21 cellular contexts compared by ENCODE assay signal in genomic region chr1:1110561-1110971, GRCh38. TPM values are rescaled to one million over a fixed set of nuclear protein-coding genes. Genes with fewer than 3 reads are reported as not detected.
DNase-seq lines count a peak whose midpoint lies in the region; ATAC-seq, FAIRE-seq and TF ChIP-seq lines count a peak whose summit lies in the region.
"Had no signal": no experiment of that assay in that cellular context is flagged by ENCODE, and none has a peak within 500 bp of the region (broad histone marks: within the 10 kb centered on the region; RNA-seq: fewer than 3 reads in every experiment).

No MANE protein-coding gene starts in this region.

- no peak overlapping the region for H3K27ac ChIP-seq in RWPE2 (ENCODE audit: poor library complexity, severe bottlenecking)
- no peak overlapping the region for H3K27ac ChIP-seq in kidney (ENCODE audit: low read depth in 2 of 2, low read length in 2 of 2)
- no peak overlapping the region for H3K27ac ChIP-seq in sigmoid colon
- H3K27ac ChIP-seq: C4-2B, SJCRH30 had no signal

- H3K36me3 ChIP-seq in RWPE2 (ENCODE audit: low read depth) (peaks cover 13% of the 10 kb centered on the region), kidney (ENCODE audit: control insufficient read depth in 1 of 2, insufficient read depth in 2 of 2, low read length in 2 of 2) (no peaks in the 10 kb centered on the region), sigmoid colon (peaks cover 0 to 14% (median 0%) of the 10 kb centered on the region in 4 donors)

- no peak for ATAC-seq in RWPE2 (ENCODE audit: low read depth)

- H3K9me3 ChIP-seq in RWPE2 (ENCODE audit: severe bottlenecking) (no peaks in the 10 kb centered on the region), kidney (ENCODE audit: control insufficient read depth in 1 of 2, low read length in 2 of 2) (peaks cover 0 to 6% of the 10 kb centered on the region in 2 donors), sigmoid colon (peaks cover 0 to 3% (median 1%) of the 10 kb centered on the region in 4 donors)

- H3K4me3 ChIP-seq in RWPE2 (ENCODE audit: severe bottlenecking) = no peak overlapping the region
- no peak overlapping the region for H3K4me3 ChIP-seq in kidney (ENCODE audit: low read length in 2 of 2)
- no peak overlapping the region for H3K4me3 ChIP-seq in sigmoid colon
- H3K4me3 ChIP-seq: SJCRH30 had no signal

- DNase-seq in activated effector memory CD4-positive, alpha-beta T cell treated with anti-CD3 and anti-CD28 coated beads, Interleukin-2, amount 50 U/mL, for 16 hours = peak; percentile 47
- no peak for DNase-seq in activated effector memory CD4-positive, alpha-beta T cell treated with Interleukin-2 at 50 U/mL for 16 hours
- DNase-seq in RWPE2 (ENCODE audit: low spot score) (peak; percentile 47), kidney (peak; percentile 66), sigmoid colon (peak; percentile 54), Ammon's horn (ENCODE audit: low spot score) (no peak), SKM-1 (lab: John Stamatoyannopoulos, UW; ENCODE audit: unreplicated experiment) (no peak)
- no peak for DNase-seq in stimulated activated CD4-positive, alpha-beta T cell treated with anti-CD3 and anti-CD28 coated beads, Interleukin-12 subunit alpha, Interleukin-12 subunit beta, amount 100 ng/mL, for 4 hours
- DNase-seq: 8988T; DMS 273 treated with DMSO at 0.1 percent for 48 hours; HFFc6; KG1; NCI-H1417 treated with DMSO at 0.1 percent for 48 hours; NCI-H1930; NCI-H69; NK-92 treated with Interleukin-12 subunit alpha and Interleukin-12 subunit beta, amount 100 ng/mL, for 24 hours; SJCRH30 had no signal

- no peak overlapping the region for H3K9ac ChIP-seq in kidney (ENCODE audit: low read length in 2 of 2)

- TF ChIP-seq CTCF in RWPE2 (IDR thresholded peaks at IDR 0.05; ENCODE audit: poor library complexity, severe bottlenecking) (no peak), kidney (IDR thresholded peaks at IDR 0.05; ENCODE audit: borderline replicate concordance, extremely low read depth, insufficient read depth) (no peak), sigmoid colon (IDR thresholded peaks at IDR 0.05) (no peak)

- no peak for TF ChIP-seq EP300 in sigmoid colon (IDR thresholded peaks at IDR 0.05)

- H3K4me1 ChIP-seq in RWPE2 (ENCODE audit: insufficient read depth, poor library complexity, severe bottlenecking) (no peaks in the 10 kb centered on the region), kidney (ENCODE audit: control insufficient read depth in 1 of 2, insufficient read depth in 1 of 2, low read depth in 1 of 2, low read length in 2 of 2) (no peaks in the 10 kb centered on the region), sigmoid colon (peaks cover 0 to 11% (median 10%) of the 10 kb centered on the region in 4 donors)
- H3K4me1 ChIP-seq: SJCRH30 had no signal

- intact Hi-C loops in kidney (cut with DNase I) = no loop called here
- intact Hi-C loops in sigmoid colon (cut with DNase I) = no loop called here

- H3K27me3 ChIP-seq in RWPE2 (ENCODE audit: insufficient read depth, poor library complexity, severe bottlenecking) (no peaks in the 10 kb centered on the region), sigmoid colon (no peaks in the 10 kb centered on the region)
- H3K27me3 ChIP-seq: SJCRH30 had no signal

- no peak for TF ChIP-seq POLR2A in sigmoid colon (IDR thresholded peaks at IDR 0.05)

- 86 to 94% methylated on average over 29 of the region's 29 CpGs for WGBS in sigmoid colon, 2 donors

- FAIRE-seq in kidney (lab: Jason Lieb, UNC) = no peak
- FAIRE-seq: H54 had no signal

RNA-seq across cellular contexts. Expression of gene C1orf159, which starts 5.3 kb away (rescaled TPM):
- total RNA-seq in kidney = 14.8 TPM
- polyA plus RNA-seq in kidney (ENCODE audit: insufficient read depth, low read depth, low replicate concordance) = 8.6 TPM
- total RNA-seq in sigmoid colon = 10 to 100 TPM in 2 of 4 donors, 1 to 10 TPM in 2; 7.9 to 13.8 (median 10.4) TPM
- polyA plus RNA-seq in sigmoid colon = 10 to 100 TPM in 1 of 3 donors, 1 to 10 TPM in 2; 6.6 to 25.3 (median 6.9) TPM

RNA-seq across cellular contexts. Expression of gene RNF223, which starts 36.5 kb away (rescaled TPM):
- 2.3 TPM for total RNA-seq in kidney
- 0.28 TPM for polyA plus RNA-seq in kidney (ENCODE audit: insufficient read depth, low read depth, low replicate concordance)
- not detected for total RNA-seq in sigmoid colon
- polyA plus RNA-seq in sigmoid colon = 1 to 10 TPM in 2 of 3 donors, under 1 TPM in 1; 0.60 to 3.7 (median 1.9) TPM
- total RNA-seq: HFFc6, OCI-LY7, RPMI7951, SJCRH30 had no signal

Comparison
In these comparisons a context has a peak if more than half of its experiments do, and no peak if none do; other contexts are left out.
1. DNase-seq: peak in activated effector memory CD4-positive, alpha-beta T cell treated with anti-CD3 and anti-CD28 coated beads, Interleukin-2, amount 50 U/mL, for 16 hours (single experiment), RWPE2 (single experiment), kidney (single experiment) and sigmoid colon (single experiment); none in activated effector memory CD4-positive, alpha-beta T cell treated with Interleukin-2 at 50 U/mL for 16 hours (single experiment), stimulated activated CD4-positive, alpha-beta T cell treated with anti-CD3 and anti-CD28 coated beads, Interleukin-12 subunit alpha, Interleukin-12 subunit beta, amount 100 ng/mL, for 4 hours (single experiment), Ammon's horn (single experiment) and SKM-1 (single experiment).